ENCODE assay signal across 27 cellular contexts in the genomic region with DNA sequence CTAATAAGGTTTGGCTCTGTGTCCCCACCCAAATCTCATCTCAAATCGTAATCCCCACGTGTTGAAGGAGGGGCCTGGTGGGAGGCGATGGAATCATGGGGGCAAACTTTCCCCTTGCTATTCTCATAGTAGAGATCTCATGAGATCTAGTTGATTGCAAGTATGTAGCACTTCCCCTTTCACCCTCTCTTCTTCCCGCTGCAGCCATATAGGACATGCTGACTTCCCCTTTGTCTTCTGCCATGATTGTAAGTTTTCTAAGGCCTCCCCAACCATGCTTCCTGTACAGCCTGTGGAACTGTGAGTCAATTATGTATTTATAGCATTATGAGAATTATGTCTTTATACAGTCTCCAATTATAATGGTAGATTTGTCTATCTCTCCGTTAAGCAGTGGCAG.
"Had no signal": no experiment of that assay in that cellular context is flagged by ENCODE, and none has a peak within 500 bp of the region (broad histone marks: within the 10 kb centered on the region; RNA-seq: fewer than 3 reads in every experiment).

No MANE protein-coding gene starts in this region.

- DNase-seq: activated CD4-positive, alpha-beta memory T cell treated with anti-CD3 and anti-CD28 coated beads, Interleukin-2, amount 10 ng/mL, durations not matched to agents 7 days and 5 days; activated CD4-positive, alpha-beta T cell treated with anti-CD3 and anti-CD28 coated beads for 48 hours; activated CD4-positive, CD25-positive, alpha-beta regulatory T cell; activated effector memory CD4-positive, alpha-beta T cell treated with Interleukin-2 at 50 U/mL for 16 hours; activated naive CD4-positive, alpha-beta T cell treated with anti-CD3 and anti-CD28 coated beads for 36 hours; activated naive CD8-positive, alpha-beta T cell treated with anti-CD3 and anti-CD28 coated beads, Interleukin-2, amount 10 ng/mL, durations not matched to agents 7 days and 5 days; activated T-cell treated with anti-CD3 and anti-CD28 coated beads, Interleukin-2, amount 50 U/mL, for 72 hours; amniotic stem cell; cerebellar nuclear complex; endodermal cell; esophagus squamous epithelium; gastrocnemius medialis; head of caudate nucleus; hypothalamus; left ventricle myocardium superior; mammary epithelial cell; naive thymus-derived CD8-positive, alpha-beta T cell; posterior cingulate gyrus; small intestine; stimulated activated CD4-positive, alpha-beta T cell treated with anti-CD3 and anti-CD28 coated beads, Interleukin-4, amount 100 ng/mL, for 1 hour; stimulated activated naive CD4-positive, alpha-beta T cell; testis; trophoblast cell; uterus had no signal

- H3K4me1 Mint-ChIP-seq: activated CD4-positive, alpha-beta memory T cell treated with anti-CD3 and anti-CD28 coated beads, Interleukin-2, amount 10 ng/mL, durations not matched to agents 7 days and 5 days; activated naive CD8-positive, alpha-beta T cell treated with anti-CD3 and anti-CD28 coated beads, Interleukin-2, amount 10 ng/mL, durations not matched to agents 7 days and 5 days; endodermal cell; mesothelial cell of epicardium; naive thymus-derived CD8-positive, alpha-beta T cell; neural progenitor cell had no signal

- ATAC-seq: activated T-cell treated with anti-CD3 and anti-CD28 coated beads, Interleukin-2, amount 50 U/mL, for 72 hours; gastrocnemius medialis; left ventricle myocardium superior; naive thymus-derived CD8-positive, alpha-beta T cell; sciatic nerve had no signal

- H3K27ac Mint-ChIP-seq: activated CD4-positive, alpha-beta memory T cell treated with anti-CD3 and anti-CD28 coated beads, Interleukin-2, amount 10 ng/mL, durations not matched to agents 7 days and 5 days; activated naive CD4-positive, alpha-beta T cell treated with anti-CD3 and anti-CD28 coated beads for 36 hours; activated naive CD8-positive, alpha-beta T cell treated with anti-CD3 and anti-CD28 coated beads, Interleukin-2, amount 10 ng/mL, durations not matched to agents 7 days and 5 days; activated T-cell treated with anti-CD3 and anti-CD28 coated beads, Interleukin-2, amount 50 U/mL, for 72 hours; endodermal cell; mesothelial cell of epicardium; naive thymus-derived CD8-positive, alpha-beta T cell; neural progenitor cell had no signal

- H3K4me3 Mint-ChIP-seq: activated CD4-positive, alpha-beta memory T cell treated with anti-CD3 and anti-CD28 coated beads, Interleukin-2, amount 10 ng/mL, durations not matched to agents 7 days and 5 days; activated naive CD4-positive, alpha-beta T cell treated with anti-CD3 and anti-CD28 coated beads for 36 hours; activated naive CD8-positive, alpha-beta T cell treated with anti-CD3 and anti-CD28 coated beads, Interleukin-2, amount 10 ng/mL, durations not matched to agents 7 days and 5 days; activated T-cell treated with anti-CD3 and anti-CD28 coated beads, Interleukin-2, amount 50 U/mL, for 72 hours; endodermal cell; mesothelial cell of epicardium; naive thymus-derived CD8-positive, alpha-beta T cell; neural progenitor cell had no signal

- H3K27me3 Mint-ChIP-seq: activated CD4-positive, alpha-beta memory T cell treated with anti-CD3 and anti-CD28 coated beads, Interleukin-2, amount 10 ng/mL, durations not matched to agents 7 days and 5 days; activated naive CD8-positive, alpha-beta T cell treated with anti-CD3 and anti-CD28 coated beads, Interleukin-2, amount 10 ng/mL, durations not matched to agents 7 days and 5 days; naive thymus-derived CD8-positive, alpha-beta T cell had no signal

- H3K36me3 Mint-ChIP-seq: activated naive CD8-positive, alpha-beta T cell treated with anti-CD3 and anti-CD28 coated beads, Interleukin-2, amount 10 ng/mL, durations not matched to agents 7 days and 5 days; mesothelial cell of epicardium; naive thymus-derived CD8-positive, alpha-beta T cell; neural progenitor cell had no signal
